In the genomic region with DNA sequence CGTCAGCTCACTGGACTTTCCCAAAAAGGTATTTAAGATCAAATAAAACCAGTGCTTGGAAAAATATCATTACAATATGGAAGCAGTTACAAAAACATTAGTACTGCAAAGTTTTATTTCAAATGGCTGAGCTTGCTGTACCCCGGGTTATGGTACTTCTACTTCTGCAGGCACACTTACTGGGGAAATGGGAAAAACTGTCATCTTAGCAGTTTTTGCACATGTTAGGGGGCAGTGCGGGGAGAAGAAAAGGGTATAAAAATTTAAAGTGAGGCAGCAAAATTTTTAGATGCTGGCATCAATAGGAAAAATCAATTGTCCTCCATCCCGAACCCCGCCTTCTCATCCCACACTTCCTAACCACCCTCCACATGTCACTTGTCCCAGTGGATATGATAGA, we compare ENCODE assay signal across 24 cellular contexts.
DNase-seq lines count a peak whose midpoint lies in the region; ATAC-seq, FAIRE-seq and TF ChIP-seq lines count a peak whose summit lies in the region.
"Had no signal": no experiment of that assay in that cellular context is flagged by ENCODE, and none has a peak within 500 bp of the region (broad histone marks: within the 10 kb centered on the region; RNA-seq: fewer than 3 reads in every experiment).

No MANE protein-coding gene starts in this region.

- H2BK20ac ChIP-seq in IMR-90 (ENCODE audit: low read depth, low read length): no peak overlapping the region

- H2BK15ac ChIP-seq in IMR-90 (ENCODE audit: low read depth, low read length): no peak overlapping the region

- TF ChIP-seq RAD21 in HepG2 (CRISPR knock-in tag; IDR thresholded peaks at IDR 0.05) (no peak), IMR-90 (IDR thresholded peaks at IDR 0.05; ENCODE audit: low read length) (no peak)

- H3K9me3 ChIP-seq in HepG2 (ENCODE audit: low read length): no peaks in the 10 kb centered on the region
- no peaks in the 10 kb centered on the region for H3K9me3 ChIP-seq in right lobe of liver
- no peaks in the 10 kb centered on the region for H3K9me3 ChIP-seq in IMR-90 (ENCODE audit: control insufficient read depth, insufficient read depth, low read length)
- H3K9me3 ChIP-seq: BE2C, BLaER1 had no signal

- TF ChIP-seq EP300 in HepG2 (IDR thresholded peaks at IDR 0.05; ENCODE audit: low read depth in 2 of 2, low read length in 2 of 2): no peak
- no peak for TF ChIP-seq EP300 in HepG2 (CRISPR knock-in tag; IDR thresholded peaks at IDR 0.05; ENCODE audit: borderline replicate concordance)

- no peak overlapping the region for H3K56ac ChIP-seq in IMR-90 (ENCODE audit: extremely low read depth, insufficient read depth, low read length)

- H3K4me1 ChIP-seq in HepG2 (ENCODE audit: insufficient read depth, low read length) (no peaks in the 10 kb centered on the region), right lobe of liver (no peaks in the 10 kb centered on the region), IMR-90 (ENCODE audit: control insufficient read depth, insufficient read depth, low read length) (no peaks in the 10 kb centered on the region)
- H3K4me1 ChIP-seq: BE2C, BLaER1 had no signal

- no peak overlapping the region for H3K14ac ChIP-seq in IMR-90 (replicated peaks; ENCODE audit: low read depth, low read length)

- dilution Hi-C loops in IMR-90 (cut with HindIII; ENCODE audit: low sequenced_read_pairs, unreplicated experiment): no loop called here

- H3K23ac ChIP-seq in IMR-90 (ENCODE audit: low read depth, low read length): no peak overlapping the region

- TF ChIP-seq POLR2A in HepG2 (IDR thresholded peaks at IDR 0.05; ENCODE audit: insufficient read depth in 1 of 2, low read depth in 2 of 2, low read length in 2 of 2): no peak
- TF ChIP-seq POLR2A in right lobe of liver (IDR thresholded peaks at IDR 0.05): no peak
- TF ChIP-seq POLR2A in IMR-90 (IDR thresholded peaks at IDR 0.05; ENCODE audit: low read depth, low read length): no peak
- TF ChIP-seq POLR2A in GM18505 (IDR thresholded peaks at IDR 0.05; ENCODE audit: borderline replicate concordance, extremely low read depth, insufficient read depth, insufficient read length): no peak

- no peak for ATAC-seq in HepG2
- ATAC-seq in right lobe of liver: no peak
- no peak for ATAC-seq in IMR-90 (ENCODE audit: low read depth)
- ATAC-seq in GM19467 (IDR thresholded peaks at IDR 0.05; ENCODE audit: unreplicated experiment): no peak
- ATAC-seq in GM18505 (IDR thresholded peaks at IDR 0.05; ENCODE audit: unreplicated experiment): no peak
- ATAC-seq: GM12878 had no signal

- no peak overlapping the region for H4K91ac ChIP-seq in IMR-90 (ENCODE audit: insufficient read depth, low read depth, low read length)

- WGBS in HepG2 (ENCODE audit: low lambda C conversion rate): 62% methylated on average over 5 of the region's 5 CpGs
- 71% methylated on average over 5 of the region's 5 CpGs for WGBS in right lobe of liver (ENCODE audit: insufficient coverage, low coverage, low lambda C conversion rate, missing lambda C conversion rate)
- no CpG with 5 or more reads among the region's 5 CpGs for WGBS in IMR-90 (ENCODE audit: extremely low coverage in 2 of 2, insufficient read length in 1 of 2), 2 experiments

- H3K27me3 ChIP-seq in HepG2 (ENCODE audit: control insufficient read depth in 1 of 2, insufficient read depth in 2 of 2, low read length in 2 of 2) (peaks cover 2 to 29% of the 10 kb centered on the region in 2 experiments; a peak in 4 of 5 replicates), right lobe of liver (no peaks in the 10 kb centered on the region), IMR-90 (ENCODE audit: control insufficient read depth, insufficient read depth, low read length) (peaks cover 8% of the 10 kb centered on the region)
- H3K27me3 ChIP-seq: BE2C, BLaER1 had no signal

- no peak overlapping the region for H2AK5ac ChIP-seq in IMR-90 (ENCODE audit: low read depth, low read length)

- H3K4ac ChIP-seq in IMR-90 (ENCODE audit: low read depth, low read length): no peak overlapping the region

- no peak overlapping the region for H2BK5ac ChIP-seq in IMR-90 (ENCODE audit: low read depth, low read length, poor library complexity, severe bottlenecking)

- CTCF ChIA-PET in HepG2 (lab: Yijun Ruan, JAX; ENCODE audit: low intra/inter-chr PET ratio, low total read pairs) (no interaction called here), IMR-90 (lab: Yijun Ruan, JAX) (interaction anchor here (0.9 kb wide), 1 partner anchor 11 kb away, joined by 4 read pairs; no protein-coding TSS in a partner anchor)

- no peaks in the 10 kb centered on the region for H3K79me1 ChIP-seq in IMR-90 (ENCODE audit: low read depth in 1 of 2, low read length in 2 of 2)

- H3K27ac ChIP-seq in HepG2 (ENCODE audit: extremely low read length, insufficient read depth, low read length) (no peak overlapping the region), right lobe of liver (no peak overlapping the region), IMR-90 (ENCODE audit: insufficient read depth, low read length) (no peak overlapping the region)
- H3K27ac ChIP-seq: 22Rv1, BLaER1 had no signal

- H4K8ac ChIP-seq in IMR-90 (ENCODE audit: low read depth in 2 of 2, low read length in 2 of 2): no peak overlapping the region

- in situ Hi-C loops in HepG2 (cut with HindIII; ENCODE audit: extremely low pct_ligation_motif_present, low pct_unique_long_range_greater_than_20kb) (no loop called here), IMR-90 (cut with MboI; ENCODE audit: low sequenced_read_pairs) (no loop called here)

- no peaks in the 10 kb centered on the region for H3K79me2 ChIP-seq in HepG2 (ENCODE audit: insufficient read depth, low read length)

- TF ChIP-seq CTCF in HepG2 (CRISPR knock-in tag; IDR thresholded peaks at IDR 0.05) (no peak), right lobe of liver (IDR thresholded peaks at IDR 0.05) (no peak), IMR-90 (conservative IDR thresholded peaks at IDR 0.05; ENCODE audit: low read depth, low read length) (no peak)

- H3K9ac ChIP-seq in HepG2 (ENCODE audit: insufficient read depth, low read depth, low read length): no peak overlapping the region
- H3K9ac ChIP-seq in IMR-90 (ENCODE audit: low read depth, low read length): no peak overlapping the region
- H3K9ac ChIP-seq: BLaER1 had no signal

- H3K36me3 ChIP-seq in HepG2 (replicated peaks in 1 of 2; ENCODE audit: control insufficient read depth in 1 of 2, insufficient read depth in 2 of 2, low read length in 2 of 2) (no peaks in the 10 kb centered on the region), right lobe of liver (no peaks in the 10 kb centered on the region), IMR-90 (ENCODE audit: control insufficient read depth, insufficient read depth, low read length) (no peaks in the 10 kb centered on the region)
- H3K36me3 ChIP-seq: BE2C, BLaER1 had no signal

- H2BK120ac ChIP-seq in IMR-90 (ENCODE audit: low read depth, low read length): no peak overlapping the region

- H3K4me2 ChIP-seq in HepG2 (ENCODE audit: low read depth, low read length): no peak overlapping the region
- no peak overlapping the region for H3K4me2 ChIP-seq in IMR-90 (ENCODE audit: low read depth, low read length)
- H3K4me2 ChIP-seq: BLaER1 had no signal

- H4K20me1 ChIP-seq in HepG2 (ENCODE audit: insufficient read depth, low read length) (no peaks in the 10 kb centered on the region), IMR-90 (ENCODE audit: insufficient read depth, low read length) (no peaks in the 10 kb centered on the region)
- H4K20me1 ChIP-seq: BLaER1 had no signal

- intact Hi-C loops in HepG2 (cut with micrococcal nuclease; ENCODE audit: unreplicated experiment) (no loop called here), right lobe of liver (cut with DNase I) (no loop called here), IMR-90 (cut with micrococcal nuclease) (no loop called here)

- no peak overlapping the region for H2AK9ac ChIP-seq in IMR-90 (replicated peaks; ENCODE audit: low read depth, low read length, poor library complexity)

- H4K5ac ChIP-seq in IMR-90 (ENCODE audit: low read depth, low read length): no peak overlapping the region

- H3K4me3 ChIP-seq in HepG2 (replicated peaks in 1 of 3; ENCODE audit: insufficient read depth in 1 of 3, low read depth in 2 of 3, low read length in 3 of 3) (no peak overlapping the region), right lobe of liver (no peak overlapping the region), IMR-90 (ENCODE audit: insufficient read depth, low read depth, low read length) (no peak overlapping the region)
- H3K4me3 ChIP-seq: BLaER1, GM12878 had no signal

- no peak overlapping the region for H3K18ac ChIP-seq in IMR-90 (ENCODE audit: low read depth, low read length)

- POLR2A ChIA-PET in HepG2 (lab: Yijun Ruan, JAX) (no interaction called here), IMR-90 (lab: Charles Lee; ENCODE audit: unreplicated experiment) (no interaction called here)

- no peak overlapping the region for H2AFZ ChIP-seq in HepG2 (ENCODE audit: low read length)
- H2AFZ ChIP-seq in IMR-90 (replicated peaks; ENCODE audit: low read length, poor library complexity): no peak overlapping the region

- no peak for DNase-seq in HepG2 (ENCODE audit: low spot score)
- no peak for DNase-seq in right lobe of liver
- no peak for DNase-seq in IMR-90
- DNase-seq: ACHN; BE2C; C1 segment of cervical spinal cord; CD4-positive, alpha-beta memory T cell; CD4-positive, CD25-positive, alpha-beta regulatory T cell; CD8-positive, alpha-beta memory T cell; COR-L47; DMS 273 treated with DMSO at 0.1 percent for 48 hours; DMS153; DMS53; DMS79; DND-41; EL; GDM1 had no signal

- no TSS peak for BruUV-seq in HepG2 (replicated peaks; lab: Mats Ljungman, UMichigan)
- no TSS peak for BruUV-seq in IMR-90 (replicated peaks; lab: Mats Ljungman, UMichigan)

- no peaks in the 10 kb centered on the region for H3K9me1 ChIP-seq in IMR-90 (ENCODE audit: insufficient read depth, low read length)

- no peak for FAIRE-seq in HepG2 (lab: Jason Lieb, UNC)
- FAIRE-seq: GM12878, GM12892, GM19239 had no signal

TF ChIP-seq in HepG2, 621 proteins besides CTCF, POLR2A, EP300 and RAD21:
- TF ChIP-seq MAFF (IDR thresholded peaks at IDR 0.05; ENCODE audit: low read depth, low read length) (peak; percentile 51), RFX3 (CRISPR knock-in tag; IDR thresholded peaks at IDR 0.05) (no peak), ZSCAN9 (CRISPR knock-in tag; IDR thresholded peaks at IDR 0.05; ENCODE audit: borderline replicate concordance) (no peak), MAFK (conservative IDR thresholded peaks at IDR 0.05 in 1 of 2, IDR thresholded peaks at IDR 0.05 in 1 of 2; ENCODE audit: low read length in 2 of 2) (peak; percentile 59 to 63; a peak in 3 of 4 replicates), RORA (CRISPR knock-in tag; IDR thresholded peaks at IDR 0.05) (no peak)

TF ChIP-seq in IMR-90, 13 proteins besides CTCF, POLR2A, EP300 and RAD21:
- no peak for TF ChIP-seq RCOR1 (IDR thresholded peaks at IDR 0.05; ENCODE audit: insufficient replicate concordance, low read length)
- TF ChIP-seq MAFK (IDR thresholded peaks at IDR 0.05; ENCODE audit: low read depth, low read length): 0 out of 2 replicates have a peak, but pooled peaks have one; percentile 16
